In the genomic region with DNA sequence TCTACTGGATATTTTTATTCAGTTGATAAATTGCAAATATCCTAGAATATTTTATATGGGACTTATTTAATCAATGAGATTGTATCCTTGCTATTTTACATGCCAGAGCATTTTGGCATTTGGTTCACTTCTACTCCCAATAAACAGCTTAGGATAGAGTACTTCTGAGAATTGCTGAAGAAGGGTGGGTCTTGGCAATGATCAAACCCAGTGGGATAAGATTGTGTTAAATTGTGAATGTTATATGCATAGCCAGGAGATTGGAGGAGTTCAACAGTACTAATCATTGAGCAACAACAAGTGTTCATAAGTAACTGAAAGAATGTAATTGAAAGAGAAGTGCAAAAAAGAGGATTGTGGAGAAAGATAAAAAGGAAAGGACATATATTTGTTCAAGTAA, we compare ENCODE assay signal across 1 cellular context.
TF ChIP-seq lines count a peak whose summit lies in the region.

No MANE protein-coding gene starts in this region.

TF ChIP-seq in WTC11, 78 proteins besides CTCF, POLR2A, EP300 and RAD21 (continued from another document):
- TF ChIP-seq, protein P1, sequence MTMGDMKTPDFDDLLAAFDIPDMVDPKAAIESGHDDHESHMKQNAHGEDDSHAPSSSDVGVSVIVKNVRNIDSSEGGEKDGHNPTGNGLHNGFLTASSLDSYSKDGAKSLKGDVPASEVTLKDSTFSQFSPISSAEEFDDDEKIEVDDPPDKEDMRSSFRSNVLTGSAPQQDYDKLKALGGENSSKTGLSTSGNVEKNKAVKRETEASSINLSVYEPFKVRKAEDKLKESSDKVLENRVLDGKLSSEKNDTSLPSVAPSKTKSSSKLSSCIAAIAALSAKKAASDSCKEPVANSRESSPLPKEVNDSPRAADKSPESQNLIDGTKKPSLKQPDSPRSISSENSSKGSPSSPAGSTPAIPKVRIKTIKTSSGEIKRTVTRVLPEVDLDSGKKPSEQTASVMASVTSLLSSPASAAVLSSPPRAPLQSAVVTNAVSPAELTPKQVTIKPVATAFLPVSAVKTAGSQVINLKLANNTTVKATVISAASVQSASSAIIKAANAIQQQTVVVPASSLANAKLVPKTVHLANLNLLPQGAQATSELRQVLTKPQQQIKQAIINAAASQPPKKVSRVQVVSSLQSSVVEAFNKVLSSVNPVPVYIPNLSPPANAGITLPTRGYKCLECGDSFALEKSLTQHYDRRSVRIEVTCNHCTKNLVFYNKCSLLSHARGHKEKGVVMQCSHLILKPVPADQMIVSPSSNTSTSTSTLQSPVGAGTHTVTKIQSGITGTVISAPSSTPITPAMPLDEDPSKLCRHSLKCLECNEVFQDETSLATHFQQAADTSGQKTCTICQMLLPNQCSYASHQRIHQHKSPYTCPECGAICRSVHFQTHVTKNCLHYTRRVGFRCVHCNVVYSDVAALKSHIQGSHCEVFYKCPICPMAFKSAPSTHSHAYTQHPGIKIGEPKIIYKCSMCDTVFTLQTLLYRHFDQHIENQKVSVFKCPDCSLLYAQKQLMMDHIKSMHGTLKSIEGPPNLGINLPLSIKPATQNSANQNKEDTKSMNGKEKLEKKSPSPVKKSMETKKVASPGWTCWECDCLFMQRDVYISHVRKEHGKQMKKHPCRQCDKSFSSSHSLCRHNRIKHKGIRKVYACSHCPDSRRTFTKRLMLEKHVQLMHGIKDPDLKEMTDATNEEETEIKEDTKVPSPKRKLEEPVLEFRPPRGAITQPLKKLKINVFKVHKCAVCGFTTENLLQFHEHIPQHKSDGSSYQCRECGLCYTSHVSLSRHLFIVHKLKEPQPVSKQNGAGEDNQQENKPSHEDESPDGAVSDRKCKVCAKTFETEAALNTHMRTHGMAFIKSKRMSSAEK (CRISPR knock-in tag; IDR thresholded peaks at IDR 0.05; ENCODE audit: borderline replicate concordance), result no peak
- TF ChIP-seq TEAD1 (CRISPR knock-in tag; IDR thresholded peaks at IDR 0.05) (no peak), JUN (CRISPR knock-in tag; IDR thresholded peaks at IDR 0.05) (no peak), NFATC4 (CRISPR knock-in tag; IDR thresholded peaks at IDR 0.05) (no peak), TP53 (CRISPR knock-in tag; IDR thresholded peaks at IDR 0.05) (no peak), ZNF512 (CRISPR knock-in tag; IDR thresholded peaks at IDR 0.05; ENCODE audit: borderline replicate concordance) (no peak)
- TF ChIP-seq, protein P2, sequence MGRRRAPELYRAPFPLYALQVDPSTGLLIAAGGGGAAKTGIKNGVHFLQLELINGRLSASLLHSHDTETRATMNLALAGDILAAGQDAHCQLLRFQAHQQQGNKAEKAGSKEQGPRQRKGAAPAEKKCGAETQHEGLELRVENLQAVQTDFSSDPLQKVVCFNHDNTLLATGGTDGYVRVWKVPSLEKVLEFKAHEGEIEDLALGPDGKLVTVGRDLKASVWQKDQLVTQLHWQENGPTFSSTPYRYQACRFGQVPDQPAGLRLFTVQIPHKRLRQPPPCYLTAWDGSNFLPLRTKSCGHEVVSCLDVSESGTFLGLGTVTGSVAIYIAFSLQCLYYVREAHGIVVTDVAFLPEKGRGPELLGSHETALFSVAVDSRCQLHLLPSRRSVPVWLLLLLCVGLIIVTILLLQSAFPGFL (CRISPR knock-in tag; IDR thresholded peaks at IDR 0.05; ENCODE audit: borderline replicate concordance), result no peak
